8 cellular contexts compared by ENCODE assay signal in the genomic region with DNA sequence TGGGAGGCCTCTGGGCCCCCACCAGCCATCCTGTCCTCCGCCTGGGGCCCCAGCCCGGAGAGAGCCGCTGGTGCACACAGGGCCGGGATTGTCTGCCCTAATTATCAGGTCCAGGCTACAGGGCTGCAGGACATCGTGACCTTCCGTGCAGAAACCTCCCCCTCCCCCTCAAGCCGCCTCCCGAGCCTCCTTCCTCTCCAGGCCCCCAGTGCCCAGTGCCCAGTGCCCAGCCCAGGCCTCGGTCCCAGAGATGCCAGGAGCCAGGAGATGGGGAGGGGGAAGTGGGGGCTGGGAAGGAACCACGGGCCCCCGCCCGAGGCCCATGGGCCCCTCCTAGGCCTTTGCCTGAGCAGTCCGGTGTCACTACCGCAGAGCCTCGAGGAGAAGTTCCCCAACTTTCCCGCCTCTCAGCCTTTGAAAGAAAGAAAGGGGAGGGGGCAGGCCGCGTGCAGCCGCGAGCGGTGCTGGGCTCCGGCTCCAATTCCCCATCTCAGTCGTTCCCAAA. TPM values are rescaled to one million over a fixed set of nuclear protein-coding genes. Genes with fewer than 3 reads are reported as not detected.
DNase-seq lines count a peak whose midpoint lies in the region; ATAC-seq and TF ChIP-seq lines count a peak whose summit lies in the region.

No MANE protein-coding gene starts in this region.

- H3K27me3 ChIP-seq in mononuclear cell (ENCODE audit: insufficient read depth, low read length) (no peaks in the 10 kb centered on the region), tibial artery (no peaks in the 10 kb centered on the region)

- ATAC-seq in GM19397 (IDR thresholded peaks at IDR 0.05; ENCODE audit: unreplicated experiment), result peak; percentile 36
- peak; percentile 31 for ATAC-seq in HG03442 (IDR thresholded peaks at IDR 0.05; ENCODE audit: unreplicated experiment)
- ATAC-seq in activated B cell treated with CpG ODN at 0.5 μM for 24 hours (ENCODE audit: low read depth), result peak; percentile 6

- CTCF ChIA-PET in activated B cell treated with CpG ODN at 0.5 μM for 24 hours (lab: Charles Lee), result interaction anchor here (1.4 kb wide), 1 partner anchor 110 kb away, joined by 11 read pairs; no protein-coding TSS in a partner anchor

- peaks cover 58% of the 10 kb centered on the region for H3K4me1 ChIP-seq in mononuclear cell (ENCODE audit: insufficient read depth, low read length)
- peaks cover 0 to 51% (median 43%) of the 10 kb centered on the region in 4 donors for H3K4me1 ChIP-seq in tibial artery

- peak overlapping the region; percentile 93 for H3K27ac Mint-ChIP-seq in activated B cell treated with CpG ODN at 0.5 μM for 24 hours

- peaks cover 56% of the 10 kb centered on the region for H3K36me3 Mint-ChIP-seq in activated B cell treated with CpG ODN at 0.5 μM for 24 hours (ENCODE audit: low read depth)

- intact Hi-C loops in activated B cell treated with CpG ODN at 0.5 μM for 24 hours (cut with micrococcal nuclease), result loop anchor here (1.0 kb wide), 2 partner anchors 40 to 63 kb away; a partner anchor contains a TSS
- intact Hi-C loops in tibial artery (cut with DNase I; ENCODE audit: low total_unique reads), result loop anchor here (2.0 to 10.0 kb wide), 4 partner anchors 41 to 319 kb away; a partner anchor contains a TSS

- peak overlapping the region; percentile 95 for H3K27ac ChIP-seq in epithelial cell of prostate
- H3K27ac ChIP-seq in tibial artery, result peak overlapping the region; percentile 95 to 98

- no peaks in the 10 kb centered on the region for H3K27me3 Mint-ChIP-seq in activated B cell treated with CpG ODN at 0.5 μM for 24 hours

- POLR2A ChIA-PET in activated B cell treated with CpG ODN at 0.5 μM for 24 hours (lab: Charles Lee), result interaction anchor here (0.6 to 3.6 kb wide), 26 partner anchors 21 to 425 kb away, joined by 3 to 71 read pairs (median 6); a partner anchor contains a TSS

- TF ChIP-seq CTCF in activated B cell treated with CpG ODN at 0.5 μM for 24 hours (IDR thresholded peaks at IDR 0.05) (no peak), tibial artery (IDR thresholded peaks at IDR 0.05) (no peak)

- no peaks in the 10 kb centered on the region for H3K9me3 Mint-ChIP-seq in activated B cell treated with CpG ODN at 0.5 μM for 24 hours

- H3K4me3 Mint-ChIP-seq in activated B cell treated with CpG ODN at 0.5 μM for 24 hours, result peak overlapping the region; percentile 94

- peaks cover 43 to 56% (median 56%) of the 10 kb centered on the region in 3 donors for H3K36me3 ChIP-seq in tibial artery

- DNase-seq in D341Med (ENCODE audit: low spot score) (peak; percentile 87), NCI-H345 (lab: John Stamatoyannopoulos, UW) (peak; percentile 94), activated B cell treated with CpG ODN at 0.5 μM for 24 hours (no peak), epithelial cell of prostate (ENCODE audit: low read depth, low spot score) (no peak), tibial artery (peak; percentile 65 to 90)

- peaks cover 47% of the 10 kb centered on the region for H3K4me1 Mint-ChIP-seq in activated B cell treated with CpG ODN at 0.5 μM for 24 hours

- H3K9me3 ChIP-seq in mononuclear cell (ENCODE audit: low read depth, low read length) (no peaks in the 10 kb centered on the region), tibial artery (no peaks in the 10 kb centered on the region)

- H3K4me3 ChIP-seq in mononuclear cell (ENCODE audit: low read length), result peak overlapping the region; percentile 97
- H3K4me3 ChIP-seq in tibial artery, result peak overlapping the region; percentile 81 to 98

RNA-seq across cellular contexts. Expression of a gene that starts 0.6 kb away (rescaled TPM):
- total RNA-seq in activated B cell treated with CpG ODN at 0.5 μM for 24 hours (1,003 and 1,033 TPM in 2 replicates), mononuclear cell (2,093 TPM)

RNA-seq across cellular contexts. Expression of a gene that starts 22.1 kb away (rescaled TPM):
- total RNA-seq in activated B cell treated with CpG ODN at 0.5 μM for 24 hours (23.6 and 25.9 TPM in 2 replicates), mononuclear cell (8.0 TPM)

RNA-seq across cellular contexts. Expression of a gene that starts 34.4 kb away (rescaled TPM):
- 114 and 121 TPM in 2 replicates for total RNA-seq in activated B cell treated with CpG ODN at 0.5 μM for 24 hours
- total RNA-seq in mononuclear cell, result 44.2 TPM

RNA-seq across cellular contexts. Expression of a gene that starts 39.8 kb away (rescaled TPM):
- total RNA-seq in activated B cell treated with CpG ODN at 0.5 μM for 24 hours (38.4 and 40.9 TPM in 2 replicates), mononuclear cell (7.5 TPM)

RNA-seq across cellular contexts. Expression of a gene that starts 40.6 kb away (rescaled TPM):
- total RNA-seq in activated B cell treated with CpG ODN at 0.5 μM for 24 hours (130 and 145 TPM in 2 replicates), mononuclear cell (14.7 TPM)

Comparison
In these comparisons a context has a peak if more than half of its experiments do, and no peak if none do; other contexts are left out.
1. DNase-seq: peak in D341Med (single experiment), NCI-H345 (single experiment) and tibial artery (2 of 2); none in activated B cell treated with CpG ODN at 0.5 μM for 24 hours (single experiment) and epithelial cell of prostate (single experiment).
2. Peak in every context shown above with its lines, with median percentiles within 50 percentile points of each other: ATAC-seq.